ENCODE assay signal across 8 cellular contexts in genomic region chr12:51970904-51971646, GRCh38. TPM values are rescaled to one million over a fixed set of nuclear protein-coding genes. Genes with fewer than 3 reads are reported as not detected.
DNase-seq lines count a peak whose midpoint lies in the region; ATAC-seq, FAIRE-seq and TF ChIP-seq lines count a peak whose summit lies in the region.

No MANE protein-coding gene starts in this region.

- H3K27ac ChIP-seq in PC-9 (no peak overlapping the region), GM12878 (ENCODE audit: control insufficient read depth, insufficient read depth) (no peak overlapping the region), ovary (no peak overlapping the region)

- TF ChIP-seq CTCF in PC-9 (conservative IDR thresholded peaks at IDR 0.05) (0 out of 2 replicates have a peak, but pooled peaks have one; percentile 39), GM12878 (IDR thresholded peaks at IDR 0.05 in 2 of 3, conservative IDR thresholded peaks at IDR 0.05 in 1 of 3; ENCODE audit: control insufficient read depth in 2 of 3, extremely low read depth in 1 of 3, insufficient read depth in 1 of 3, low read depth in 3 of 3, low read length in 3 of 3) (peak; percentile 47 to 64 (median 60)), mucosa of descending colon (IDR thresholded peaks at IDR 0.05) (peak; percentile 18), ovary (IDR thresholded peaks at IDR 0.05) (no peak)

- H3K4me1 ChIP-seq in PC-9 (replicated peaks; ENCODE audit: insufficient read depth) (0 out of 2 replicates have a peak, but pooled peaks cover 3% of the 10 kb centered on the region), GM12878 (ENCODE audit: control insufficient read depth, insufficient read depth, low read length) (peaks cover 30% of the 10 kb centered on the region), mucosa of descending colon (ENCODE audit: low read depth) (peaks cover 38% of the 10 kb centered on the region), ovary (ENCODE audit: insufficient read depth) (peaks cover 5% of the 10 kb centered on the region)

- RAD21 ChIA-PET in GM12878 (lab: Charles Lee; ENCODE audit: unreplicated experiment): interaction anchor here (1.6 to 2.5 kb wide), 2 partner anchors 49 to 55 kb away, joined by 3 to 10 read pairs; no protein-coding TSS in a partner anchor

- H3K9me3 ChIP-seq in PC-9 (ENCODE audit: insufficient read depth, low read depth): no peaks in the 10 kb centered on the region
- H3K9me3 ChIP-seq in GM12878 (replicated peaks; ENCODE audit: control insufficient read depth, insufficient read depth, low read length): no peaks in the 10 kb centered on the region; the same call in 2 of the 3 replicates
- H3K9me3 ChIP-seq in mucosa of descending colon: no peaks in the 10 kb centered on the region
- no peaks in the 10 kb centered on the region for H3K9me3 ChIP-seq in ovary

- BruUV-seq in PC-9 (replicated peaks; lab: Mats Ljungman, UMichigan): no TSS peak
- no TSS peak for BruUV-seq in GM12878 (replicated peaks; lab: Mats Ljungman, UMichigan)

- 1% methylated on average over 13 of the region's 13 CpGs for whole genome bisulfite sequencing in GM12878 (ENCODE audit: insufficient coverage, insufficient replicate concordance, low lambda C conversion rate, missing lambda C conversion rate)
- 75 to 78% (median 77%) methylated on average over 13 of the region's 13 CpGs for WGBS in ovary, 3 donors

- ATAC-seq in HG02852 (IDR thresholded peaks at IDR 0.05; ENCODE audit: unreplicated experiment) (peak; percentile 91), GM12878 (peak; percentile 97), mucosa of descending colon (peak; percentile 70)

- intact Hi-C loops in PC-9 (cut with micrococcal nuclease; ENCODE audit: unreplicated experiment): no loop called here
- intact Hi-C loops in GM12878 (cut with micrococcal nuclease; ENCODE audit: unreplicated experiment): no loop called here
- intact Hi-C loops in mucosa of descending colon (cut with DNase I, micrococcal nuclease): loop anchor here in 1 of 2 donors (10.0 kb wide), 1 partner anchor 76 kb away; no protein-coding TSS in a partner anchor
- intact Hi-C loops in ovary (cut with DNase I): no loop called here

- H3K4me3 ChIP-seq in PC-9 (no peak overlapping the region), GM12878 (no peak overlapping the region), mucosa of descending colon (no peak overlapping the region), ovary (no peak overlapping the region)

- DNase-seq in A172 (ENCODE audit: low spot score) (peak; percentile 41), GM18507 (ENCODE audit: extremely low spot score, insufficient read length, low read depth) (peak; percentile 56), PC-9 (no peak), GM12878 (ENCODE audit: low read depth, low spot score) (peak; percentile 93), mucosa of descending colon (peak in 1 of 3 donors; percentile 36), ovary (no peak), NCI-H345 (lab: John Stamatoyannopoulos, UW) (no peak)

- CTCF ChIA-PET in PC-9 (lab: Charles Lee) (no interaction called here), GM12878 (lab: Yijun Ruan, JAX) (interaction anchor here (0.7 to 3.8 kb wide), 17 partner anchors 9 to 147 kb away, joined by 3 to 18 read pairs (median 4); no protein-coding TSS in a partner anchor)

- FAIRE-seq in GM18507 (lab: Jason Lieb, UNC) (peak; percentile 91), GM12878 (lab: Jason Lieb, UNC) (peak; percentile 80)

- H3F3A ChIP-seq in PC-9 (ENCODE audit: insufficient read depth, low read depth): no peaks in the 10 kb centered on the region

- TF ChIP-seq POLR2A in GM12878 (IDR thresholded peaks at IDR 0.05; ENCODE audit: low read depth, low read length) (no peak), ovary (IDR thresholded peaks at IDR 0.05) (no peak)

- H3K9me2 ChIP-seq in PC-9 (ENCODE audit: insufficient read depth): no peaks in the 10 kb centered on the region

- no peaks in the 10 kb centered on the region for H3K79me2 ChIP-seq in PC-9 (ENCODE audit: low read depth)
- no peaks in the 10 kb centered on the region for H3K79me2 ChIP-seq in GM12878 (ENCODE audit: control insufficient read depth, insufficient read depth, low read length)

- no peak overlapping the region for H3K4me2 ChIP-seq in PC-9
- H3K4me2 ChIP-seq in GM12878 (ENCODE audit: control insufficient read depth, insufficient read depth): peak overlapping the region; percentile 90

- no peak overlapping the region for H3K9ac ChIP-seq in GM12878 (ENCODE audit: control insufficient read depth, insufficient read depth, low read length)

- H4K20me1 ChIP-seq in PC-9 (ENCODE audit: insufficient read depth) (peaks cover 22% of the 10 kb centered on the region), GM12878 (ENCODE audit: control insufficient read depth, insufficient read depth) (no peaks in the 10 kb centered on the region; the same call in 1 of the 2 replicates)

- in situ Hi-C loops in GM12878 (cut with MboI): no loop called here

- H2AFZ ChIP-seq in PC-9 (no peak overlapping the region), GM12878 (ENCODE audit: control insufficient read depth, low read depth, low read length) (no peak overlapping the region)

- H3K27me3 ChIP-seq in PC-9 (ENCODE audit: insufficient read depth, low read depth) (no peaks in the 10 kb centered on the region), GM12878 (replicated peaks in 1 of 2; ENCODE audit: control insufficient read depth in 2 of 2, insufficient read depth in 2 of 2, low read length in 1 of 2) (peaks cover 0 to 8% of the 10 kb centered on the region in 2 experiments; a peak in 3 of 4 replicates), ovary (no peaks in the 10 kb centered on the region)

- POLR2A ChIA-PET in PC-9 (lab: Charles Lee; ENCODE audit: unreplicated experiment): no interaction called here
- POLR2A ChIA-PET in GM12878 (lab: Charles Lee): interaction anchor here (0.5 to 1.5 kb wide), 3 partner anchors 9 to 175 kb away, joined by 3 to 4 read pairs (median 4); no protein-coding TSS in a partner anchor

- H3K36me3 ChIP-seq in PC-9 (ENCODE audit: low read depth) (no peaks in the 10 kb centered on the region), GM12878 (ENCODE audit: control insufficient read depth in 2 of 2, insufficient read depth in 2 of 2, low read length in 1 of 2) (no peaks in the 10 kb centered on the region), mucosa of descending colon (ENCODE audit: low read depth) (no peaks in the 10 kb centered on the region), ovary (no peaks in the 10 kb centered on the region)

- peak; percentile 81 to 87; a peak in 3 of 4 replicates for TF ChIP-seq EP300 in GM12878 (IDR thresholded peaks at IDR 0.05; ENCODE audit: borderline replicate concordance in 1 of 2, control insufficient read depth in 1 of 2, low read depth in 2 of 2, low read length in 2 of 2)
- no peak for TF ChIP-seq EP300 in ovary (IDR thresholded peaks at IDR 0.05)

- SMC1A ChIA-PET in GM12878 (lab: Charles Lee; ENCODE audit: uncharacterized antibody, unreplicated experiment): interaction anchor here (0.9 to 2.3 kb wide), 7 partner anchors 10 to 153 kb away, joined by 3 to 10 read pairs (median 3); no protein-coding TSS in a partner anchor

- 0 out of 2 replicates have a peak, but pooled peaks have one; percentile 8 for TF ChIP-seq RAD21 in GM12878 (IDR thresholded peaks at IDR 0.05; ENCODE audit: insufficient read depth, low read depth, low read length)

TF ChIP-seq in GM12878, 131 proteins besides CTCF, POLR2A, EP300 and RAD21 (continues in another document):
- peak in 1 of 2 experiments; percentile 70 for TF ChIP-seq IKZF2 (IDR thresholded peaks at IDR 0.05)

RNA-seq across cellular contexts. Expression of gene ACVR1B, which starts 19.6 kb away (rescaled TPM):
- total RNA-seq in A172 (2014; rRNA removed; shearing (Covaris generic)): 3.8 and 6.9 TPM in 2 replicates
- total RNA-seq in PC-9 (2021) (13.4 and 15.4 TPM in 2 replicates), GM12878 (2014; rRNA removed) (0.11 TPM in 1 of 2 replicates, not detected in the other), GM12878 (2014; rRNA removed; fragmentation: Illumina TruSeq; extraction: Trizol) (0.13 and 0.18 TPM in 2 replicates), GM12878 (2021) (0.28 and 0.58 TPM in 2 replicates), mucosa of descending colon (10 to 100 TPM; 42.4 to 95.7 (median 77.3) TPM), ovary (10 to 100 TPM in 6 of 7 donors, 1 to 10 TPM in 1; 6.9 to 27.3 (median 19.1) TPM)
- total RNA-seq in GM12878 (2013; cell fraction: nucleolus; rRNA removed): 0.40 and 0.76 TPM in 2 replicates
- polyA plus RNA-seq in GM12878 (2011; ENCODE audit: low read depth): 0.26 TPM
- polyA plus RNA-seq in GM12878 (2011; rRNA removed) (0.30 and 0.69 TPM in 2 replicates), GM12878 (2014; fragmentation: Illumina TruSeq; extraction: Trizol) (0.25 and 0.56 TPM in 2 replicates), GM12878 (2014; fragmentation: Nextera tagmentation; extraction: Ambion mirVana) (under 1 TPM; 0.02 to 0.08 TPM), GM12878 (2014; rRNA removed) (0.19 and 0.29 TPM in 2 replicates), GM12878 (2016; fragmentation: Nextera tagmentation; extraction: Ambion mirVana) (not detected), ovary (10 to 100 TPM in 1 of 2 donors, 1 to 10 TPM in 1; 9.7 to 23.0 TPM)
- polyA plus RNA-seq in GM12878 (2011; cell fraction: cytosol; rRNA removed): 0.43 and 0.47 TPM in 2 replicates
- 0.13 and 0.31 TPM in 2 replicates for polyA plus RNA-seq in GM12878 (2011; cell fraction: nucleus; rRNA removed)
- 0.23 and 0.39 TPM in 2 replicates for polyA plus RNA-seq in GM12878 (2012)
- 1.2 and 1.3 TPM in 2 replicates for polyA minus RNA-seq in GM12878 (2011; rRNA and poly(A)+ RNA removed)
- polyA minus RNA-seq in GM12878 (2011; cell fraction: cytosol; rRNA and poly(A)+ RNA removed): 0.27 and 0.83 TPM in 2 replicates
- 0.12 and 0.38 TPM in 2 replicates for polyA minus RNA-seq in GM12878 (2011; cell fraction: nucleus; rRNA and poly(A)+ RNA removed)

RNA-seq across cellular contexts. Expression of gene TAMALIN, which starts 35.7 kb away (rescaled TPM):
- total RNA-seq in A172 (2014; rRNA removed; shearing (Covaris generic)): 2.3 and 3.3 TPM in 2 replicates
- total RNA-seq in PC-9 (2021) (0.50 TPM in 1 of 2 replicates, not detected in the other), GM12878 (2014; rRNA removed) (0.23 and 0.38 TPM in 2 replicates), GM12878 (2014; rRNA removed; fragmentation: Illumina TruSeq; extraction: Trizol) (0.14 and 0.58 TPM in 2 replicates), GM12878 (2021) (0.35 and 0.49 TPM in 2 replicates), mucosa of descending colon (10 to 100 TPM in 2 of 3 donors, 1 to 10 TPM in 1; 9.4 to 19.6 (median 13.8) TPM), ovary (10 to 100 TPM; 20.8 to 84.1 (median 38.6) TPM)
- 6.8 and 7.1 TPM in 2 replicates for total RNA-seq in GM12878 (2013; cell fraction: nucleolus; rRNA removed)
- polyA plus RNA-seq in GM12878 (2011; ENCODE audit: low read depth): not detected
- polyA plus RNA-seq in GM12878 (2011; rRNA removed) (0.15 and 0.29 TPM in 2 replicates), GM12878 (2014; fragmentation: Illumina TruSeq; extraction: Trizol) (0.09 TPM in 1 of 2 replicates, not detected in the other), GM12878 (2014; fragmentation: Nextera tagmentation; extraction: Ambion mirVana) (not detected), GM12878 (2014; rRNA removed) (0.13 and 0.27 TPM in 2 replicates), GM12878 (2016; fragmentation: Nextera tagmentation; extraction: Ambion mirVana) (not detected), ovary (10 to 100 TPM; 16.8 to 21.8 TPM)
- polyA plus RNA-seq in GM12878 (2011; cell fraction: cytosol; rRNA removed): 0.25 and 0.30 TPM in 2 replicates
- polyA plus RNA-seq in GM12878 (2011; cell fraction: nucleus; rRNA removed): 0.52 and 0.67 TPM in 2 replicates
- polyA plus RNA-seq in GM12878 (2012): 0.22 and 1.0 TPM in 2 replicates
- 0.46 TPM in 1 of 2 replicates, not detected in the other for polyA minus RNA-seq in GM12878 (2011; rRNA and poly(A)+ RNA removed)
- not detected in 2 replicates for polyA minus RNA-seq in GM12878 (2011; cell fraction: cytosol; rRNA and poly(A)+ RNA removed)
- 0.36 TPM in 1 of 2 replicates, not detected in the other for polyA minus RNA-seq in GM12878 (2011; cell fraction: nucleus; rRNA and poly(A)+ RNA removed)

Comparison
In these comparisons a context has a peak if more than half of its experiments do, and no peak if none do; other contexts are left out.
1. DNase-seq: peak in A172 (single experiment), GM18507 (single experiment) and GM12878 (single experiment); none in PC-9 (0 of 2), ovary (0 of 5) and NCI-H345 (single experiment).
2. CTCF ChIP-seq: peak in PC-9 (single experiment), GM12878 (3 of 3) and mucosa of descending colon (single experiment); none in ovary (0 of 3).
3. Peak in every context shown above with its lines, with median percentiles within 50 percentile points of each other: ATAC-seq.